In genomic region chr7:94250984-94251383, GRCh38 we compare ENCODE assay signal across 18 cellular contexts.
A peak's percentile ranks its signal among the peaks of the same experiment; 100 is the strongest.
DNase-seq lines count a peak whose midpoint lies in the region; TF ChIP-seq lines count a peak whose summit lies in the region.
"Had no signal": no experiment of that assay in that cellular context is flagged by ENCODE, and none has a peak within 500 bp of the region (broad histone marks: within the 10 kb centered on the region; RNA-seq: fewer than 3 reads in every experiment).

No MANE protein-coding gene starts in this region.

- H3K4me3 ChIP-seq in ovary = no peak overlapping the region
- H3K4me3 ChIP-seq: GM23248, MG63 had no signal

- peak; percentile 14 for DNase-seq in NCI-H748 (lab: John Stamatoyannopoulos, UW; ENCODE audit: unreplicated experiment)
- DNase-seq in NCI-H748 treated with DMSO at 0.1 percent for 48 hours (lab: John Stamatoyannopoulos, UW) = no peak
- DNase-seq in NCI-H1105 treated with DMSO at 0.1 percent for 48 hours (lab: John Stamatoyannopoulos, UW) = peak; percentile 50
- peak; percentile 59 for DNase-seq in SK-N-DZ (ENCODE audit: low spot score)
- no peak for DNase-seq in NCI-H1092 (lab: John Stamatoyannopoulos, UW)
- no peak for DNase-seq in NCI-H1048 (lab: John Stamatoyannopoulos, UW)
- DNase-seq in ovary = no peak
- DNase-seq: AML-193, Caco-2, DMS79 treated with DMSO at 0.1 percent for 48 hours, GDM1, GM23248, MG63, NCI-H1930, NCI-H446 treated with DMSO at 0.1 percent for 48 hours, Right ventricle myocardium superior, T-helper 2 cell had no signal

- TF ChIP-seq EP300 in ovary (IDR thresholded peaks at IDR 0.05) = no peak

- WGBS in ovary, 3 donors = 73 to 91% (median 75%) methylated on average over 1 of the region's 1 CpG

- H3K4me1 ChIP-seq in ovary (ENCODE audit: insufficient read depth) = no peaks in the 10 kb centered on the region
- H3K4me1 ChIP-seq: Caco-2 had no signal

- TF ChIP-seq CTCF in ovary (IDR thresholded peaks at IDR 0.05) = no peak

- H3K36me3 ChIP-seq in ovary = no peaks in the 10 kb centered on the region
- H3K36me3 ChIP-seq: MG63 had no signal

- no peak overlapping the region for H3K27ac ChIP-seq in ovary
- H3K27ac ChIP-seq: GM23248, KMS-11 had no signal

- intact Hi-C loops in ovary (cut with DNase I) = no loop called here

- no peaks in the 10 kb centered on the region for H3K9me3 ChIP-seq in ovary
- H3K9me3 ChIP-seq: MG63 had no signal

- TF ChIP-seq POLR2A in ovary (IDR thresholded peaks at IDR 0.05) = no peak

- no peaks in the 10 kb centered on the region for H3K27me3 ChIP-seq in ovary
- H3K27me3 ChIP-seq: MG63 had no signal

Comparison
In these comparisons a context has a peak if more than half of its experiments do, and no peak if none do; other contexts are left out.
1. DNase-seq: peak in NCI-H748 (single experiment), NCI-H1105 treated with DMSO at 0.1 percent for 48 hours (single experiment) and SK-N-DZ (single experiment); none in NCI-H748 treated with DMSO at 0.1 percent for 48 hours (single experiment), NCI-H1092 (single experiment), NCI-H1048 (single experiment) and ovary (0 of 5).